Comparison of ENCODE assay signal across 10 cellular contexts in the genomic region with DNA sequence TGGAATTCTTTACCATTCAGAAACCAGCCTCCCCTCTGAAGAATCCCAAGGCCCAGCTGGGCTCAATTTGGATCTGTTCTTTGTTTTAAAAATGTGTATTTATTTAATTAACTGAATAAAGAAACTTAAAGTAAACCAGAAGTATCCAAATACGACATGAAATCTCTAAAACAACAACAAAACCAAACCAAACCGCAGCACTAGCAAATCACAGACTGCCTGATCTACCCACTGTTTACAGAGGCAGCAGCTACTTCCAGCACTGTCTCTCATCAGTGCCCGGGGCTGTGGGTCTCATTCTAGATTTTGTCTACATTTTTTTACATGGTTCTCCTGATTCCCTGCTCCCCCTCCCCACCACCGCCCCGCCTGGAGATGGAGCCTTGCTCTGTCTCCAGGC. TPM values are rescaled to one million over a fixed set of nuclear protein-coding genes. Genes with fewer than 3 reads are reported as not detected.
DNase-seq lines count a peak whose midpoint lies in the region; ATAC-seq and TF ChIP-seq lines count a peak whose summit lies in the region.
"Had no signal": no experiment of that assay in that cellular context is flagged by ENCODE, and none has a peak within 500 bp of the region (broad histone marks: within the 10 kb centered on the region; RNA-seq: fewer than 3 reads in every experiment).

No MANE protein-coding gene starts in this region.

- H3K27ac Mint-ChIP-seq in central memory CD8-positive, alpha-beta T cell (ENCODE audit: low read depth), result no peak overlapping the region
- H3K27ac Mint-ChIP-seq: activated B cell treated with CpG ODN at 0.5 μM for 24 hours had no signal

- H3K27me3 ChIP-seq in left ventricle myocardium inferior (ENCODE audit: low read depth), result no peaks in the 10 kb centered on the region
- H3K27me3 ChIP-seq in uterus, result no peaks in the 10 kb centered on the region

- H3K9me3 ChIP-seq in left ventricle myocardium inferior (replicated peaks) (no peaks in the 10 kb centered on the region), mesodermal cell (ENCODE audit: control insufficient read depth, low read length) (no peaks in the 10 kb centered on the region), uterus (no peaks in the 10 kb centered on the region)

- H3K27me3 Mint-ChIP-seq in central memory CD8-positive, alpha-beta T cell, result no peaks in the 10 kb centered on the region
- H3K27me3 Mint-ChIP-seq: activated B cell treated with CpG ODN at 0.5 μM for 24 hours had no signal

- no peaks in the 10 kb centered on the region for H3K36me3 ChIP-seq in left ventricle myocardium inferior
- H3K36me3 ChIP-seq in mesodermal cell (ENCODE audit: control insufficient read depth, insufficient read depth, low read length), result peaks cover 29% of the 10 kb centered on the region
- H3K36me3 ChIP-seq in uterus, result no peaks in the 10 kb centered on the region

- peaks cover 33% of the 10 kb centered on the region for H3K4me1 Mint-ChIP-seq in central memory CD8-positive, alpha-beta T cell

- WGBS in mesodermal cell (ENCODE audit: insufficient coverage in 2 of 2), 2 experiments, result 87 to 95% methylated on average over 4 to 5 of the region's 5 CpGs

- H3K4me3 ChIP-seq in left ventricle myocardium inferior, result peak overlapping the region; percentile 97
- H3K4me3 ChIP-seq in mesodermal cell (ENCODE audit: extremely low read depth, insufficient read depth, low read length, poor library complexity, severe bottlenecking), result peak overlapping the region; percentile 94
- H3K4me3 ChIP-seq in uterus, result peak overlapping the region; percentile 71 to 95

- H3K36me3 Mint-ChIP-seq in central memory CD8-positive, alpha-beta T cell (ENCODE audit: insufficient read depth), result peaks cover 5% of the 10 kb centered on the region

- H3K4me1 ChIP-seq in left ventricle myocardium inferior (peaks cover 76% of the 10 kb centered on the region), mesodermal cell (ENCODE audit: control insufficient read depth, insufficient read depth, low read length, poor library complexity, severe bottlenecking) (peaks cover 34% of the 10 kb centered on the region), uterus (no peaks in the 10 kb centered on the region)

- TF ChIP-seq POLR2A in uterus (IDR thresholded peaks at IDR 0.05), result no peak

- intact Hi-C loops in left ventricle myocardium inferior (cut with micrococcal nuclease), result loop anchor here (10.0 kb wide), 1 partner anchor 144 kb away; no protein-coding TSS in a partner anchor
- intact Hi-C loops in left cardiac atrium (cut with DNase I), result loop anchor here in 1 of 2 donors (10.0 kb wide), 1 partner anchor 104 kb away; no protein-coding TSS in a partner anchor
- intact Hi-C loops in uterus (cut with DNase I; ENCODE audit: low total_unique reads), result loop anchor here (5.0 kb wide), 1 partner anchor 52 kb away; no protein-coding TSS in a partner anchor

- no peaks in the 10 kb centered on the region for H3K9me3 Mint-ChIP-seq in central memory CD8-positive, alpha-beta T cell
- H3K9me3 Mint-ChIP-seq: activated B cell treated with CpG ODN at 0.5 μM for 24 hours had no signal

- ATAC-seq in left cardiac atrium, result no peak
- no peak for ATAC-seq in central memory CD8-positive, alpha-beta T cell (replicated peaks; ENCODE audit: extremely low read depth, poor library complexity, severe bottlenecking)
- ATAC-seq in HG02870 (IDR thresholded peaks at IDR 0.05; ENCODE audit: unreplicated experiment), result no peak

- DNase-seq in left ventricle myocardium inferior, result no peak
- DNase-seq in left cardiac atrium, result no peak
- no peak for DNase-seq in central memory CD8-positive, alpha-beta T cell (ENCODE audit: low spot score in 2 of 2)
- DNase-seq in uterus, result no peak
- DNase-seq in SK-N-DZ (ENCODE audit: low spot score), result no peak
- no peak for DNase-seq in KG1 (lab: John Stamatoyannopoulos, UW)
- DNase-seq: activated B cell treated with CpG ODN at 0.5 μM for 24 hours; stimulated activated CD4-positive, alpha-beta T cell treated with anti-CD3 and anti-CD28 coated beads, Interleukin-4, amount 100 ng/mL, for 4 hours had no signal

- peak overlapping the region; percentile 81 for H3K4me3 Mint-ChIP-seq in central memory CD8-positive, alpha-beta T cell

- TF ChIP-seq CTCF in left ventricle myocardium inferior (IDR thresholded peaks at IDR 0.05; ENCODE audit: borderline replicate concordance) (no peak), uterus (IDR thresholded peaks at IDR 0.05) (no peak)

- peak overlapping the region; percentile 86 for H3K27ac ChIP-seq in left ventricle myocardium inferior (replicated peaks)
- H3K27ac ChIP-seq in mesodermal cell (ENCODE audit: low read depth, low read length, severe bottlenecking), result no peak overlapping the region
- peak overlapping the region; percentile 83 to 90 for H3K27ac ChIP-seq in uterus

RNA-seq across cellular contexts. Expression of gene FLNB, which starts 2.3 kb away (rescaled TPM):
- 34.8 TPM for total RNA-seq in left ventricle myocardium inferior
- total RNA-seq in left cardiac atrium, result 10 to 100 TPM; 28.0 to 94.4 TPM
- 135 TPM for polyA plus RNA-seq in mesodermal cell (2013, experiment 1 of 2)
- 103 TPM for polyA plus RNA-seq in mesodermal cell (2013, experiment 2 of 2)
- total RNA-seq in uterus, result 100 to 1,000 TPM in 3 of 4 donors, 10 to 100 TPM in 1; 52.4 to 283 (median 148) TPM
- 23.1 and 24.2 TPM in 2 replicates for polyA plus RNA-seq in SK-N-DZ (2014; cell fraction: cytosol; rRNA removed)
- polyA plus RNA-seq in SK-N-DZ (2014; cell fraction: nucleus; rRNA removed), result 22.6 and 25.4 TPM in 2 replicates
